3 cellular contexts compared by ENCODE assay signal in the genomic region with DNA sequence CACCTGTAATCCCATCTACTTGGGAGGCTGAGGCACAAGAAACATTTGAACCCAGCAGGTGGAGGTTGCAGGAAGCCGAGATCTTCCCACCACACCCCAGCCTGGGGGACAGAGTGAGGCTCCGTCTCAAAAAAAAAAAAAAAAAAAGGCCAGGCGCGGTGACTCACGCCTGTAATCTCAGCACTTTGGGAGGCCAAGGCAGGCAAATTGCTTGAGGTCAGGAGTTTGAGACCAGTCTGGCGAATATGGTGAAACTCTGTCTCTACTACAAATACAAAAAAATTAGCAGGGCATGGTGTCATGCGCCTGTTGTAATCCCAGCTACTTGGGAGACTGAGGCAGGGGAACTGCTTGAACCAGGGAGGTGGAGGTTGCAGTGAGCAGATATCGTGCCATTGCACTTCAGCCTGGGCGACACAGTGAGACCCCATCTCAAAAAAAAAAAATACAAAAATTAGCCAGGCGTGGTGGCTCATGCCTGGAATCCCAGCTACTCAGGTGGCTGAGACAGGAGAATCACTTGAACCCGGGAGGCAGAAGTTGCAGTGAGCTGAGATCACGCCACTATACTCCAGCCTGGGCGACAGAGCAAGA. TPM values are rescaled to one million over a fixed set of nuclear protein-coding genes. Genes with fewer than 3 reads are reported as not detected.
"Had no signal": no experiment of that assay in that cellular context is flagged by ENCODE, and none has a peak within 500 bp of the region (broad histone marks: within the 10 kb centered on the region; RNA-seq: fewer than 3 reads in every experiment).

No MANE protein-coding gene starts in this region.

RNA-seq across cellular contexts. Expression of gene GGT5, which starts 6.7 kb away (rescaled TPM):
- total RNA-seq: activated CD4-positive, alpha-beta memory T cell treated with anti-CD3 and anti-CD28 coated beads, Interleukin-2, amount 10 ng/mL, durations not matched to agents 7 days and 5 days; PC-9; T-helper 17 cell had no signal
